In the genomic region with DNA sequence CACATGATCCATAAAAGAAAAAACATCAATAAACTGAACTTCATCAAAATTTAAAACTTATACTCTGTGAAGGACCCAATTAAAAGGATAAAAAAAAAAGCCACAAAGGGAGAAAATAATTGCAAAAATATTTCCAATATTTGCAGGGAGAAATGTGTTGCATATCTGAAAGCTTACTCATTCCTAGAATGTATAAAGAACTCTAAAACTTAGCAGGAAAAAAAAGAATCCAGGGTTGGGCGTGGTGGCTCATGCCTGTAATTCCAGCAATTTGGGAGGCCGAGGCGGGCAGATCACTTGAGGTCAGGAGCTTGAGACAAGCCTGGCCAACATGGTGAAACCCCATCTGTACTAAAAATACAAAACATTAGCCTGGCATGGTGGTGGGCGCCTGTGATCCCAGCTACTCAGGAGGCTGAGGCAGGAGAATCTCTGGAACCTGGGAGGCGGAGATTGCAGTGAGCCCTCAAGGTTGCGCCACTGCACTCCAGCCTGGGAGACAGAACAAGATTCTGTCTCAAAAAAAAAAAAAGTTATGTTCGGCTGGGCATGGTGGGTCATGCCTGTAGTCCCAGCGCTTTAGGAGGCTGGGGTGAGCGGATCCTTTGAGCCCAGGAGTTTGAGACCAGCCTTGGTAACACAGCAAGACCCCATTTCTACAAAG, we compare ENCODE assay signal across 8 cellular contexts. TPM values are rescaled to one million over a fixed set of nuclear protein-coding genes. Genes with fewer than 3 reads are reported as not detected.
DNase-seq lines count a peak whose midpoint lies in the region; ATAC-seq and TF ChIP-seq lines count a peak whose summit lies in the region.
"Not testable (repeated sequence)": the region's sequence is repeated elsewhere in the genome, so short reads cannot be mapped to it uniquely, and the experiment has no call there.

No MANE protein-coding gene starts in this region.

- H3K27ac Mint-ChIP-seq in T-helper 17 cell (peak overlapping the region; percentile 4), chondrocyte (ENCODE audit: unreplicated experiment) (peak overlapping the region; percentile 96), type B pancreatic cell (peak overlapping the region; percentile 75)

- H2AFZ ChIP-seq in GM23248: peak overlapping the region; percentile 57

- H3K9me3 ChIP-seq in GM23248 (ENCODE audit: low read depth); T-helper 17 cell (ENCODE audit: control insufficient read depth, low read length, poor library complexity, severe bottlenecking): not testable (repeated sequence)

- H3K9me2 ChIP-seq in GM23248 (ENCODE audit: insufficient read depth): not testable (repeated sequence)

- peak; percentile 95 for DNase-seq in AG10803 (ENCODE audit: low read depth)
- DNase-seq in GM23248: peak; percentile 81
- DNase-seq in NCI-H226: peak; percentile 90
- DNase-seq in T-helper 17 cell; chondrocyte (ENCODE audit: low spot score); type B pancreatic cell (ENCODE audit: extremely low spot score, unreplicated experiment): not testable (repeated sequence)
- peak; percentile 72 for DNase-seq in fibroblast of villous mesenchyme (ENCODE audit: low read depth)
- DNase-seq in myocyte (ENCODE audit: low read depth): peak; percentile 67

- not testable (repeated sequence) for ATAC-seq in T-helper 17 cell

- H3K27ac ChIP-seq in GM23248: peak overlapping the region; percentile 100

- H3K36me3 ChIP-seq in GM23248 (ENCODE audit: low read depth): not testable (repeated sequence)

- not testable (repeated sequence) for H3K4me3 Mint-ChIP-seq in T-helper 17 cell, type B pancreatic cell
- peak overlapping the region; percentile 27 for H3K4me3 Mint-ChIP-seq in chondrocyte (ENCODE audit: unreplicated experiment)

- not testable (repeated sequence) for H3K9me3 Mint-ChIP-seq in chondrocyte (ENCODE audit: low read depth); type B pancreatic cell

- TF ChIP-seq CTCF in AG10803 (conservative IDR thresholded peaks at IDR 0.05; ENCODE audit: low read length); chondrocyte (IDR thresholded peaks at IDR 0.05); fibroblast of villous mesenchyme (IDR thresholded peaks at IDR 0.05; ENCODE audit: insufficient read depth, low read depth, low read length); type B pancreatic cell (conservative IDR thresholded peaks at IDR 0.05): not testable (repeated sequence)

- H3K4me2 ChIP-seq in GM23248 (ENCODE audit: unreplicated experiment): peak overlapping the region; percentile 70

- 50 to 53% methylated on average over 9 of the region's 9 CpGs for WGBS in GM23248 (ENCODE audit: low coverage in 1 of 2, low lambda C conversion rate in 2 of 2, missing lambda C conversion rate in 2 of 2), 2 experiments

- not testable (repeated sequence) for H3K27me3 Mint-ChIP-seq in T-helper 17 cell; chondrocyte (ENCODE audit: low read depth); type B pancreatic cell

- peaks cover 37% of the 10 kb centered on the region for H3K4me1 ChIP-seq in GM23248 (ENCODE audit: insufficient read depth)

- not testable (repeated sequence) for H3K27me3 ChIP-seq in GM23248 (replicated peaks; ENCODE audit: insufficient read depth)

- peaks cover 31% of the 10 kb centered on the region for H3F3A ChIP-seq in GM23248 (ENCODE audit: insufficient read depth)

- not testable (repeated sequence) for H4K20me1 ChIP-seq in GM23248 (ENCODE audit: insufficient read depth)

- not testable (repeated sequence) for H3K36me3 Mint-ChIP-seq in T-helper 17 cell (ENCODE audit: low read depth); chondrocyte (ENCODE audit: low read depth); type B pancreatic cell

- H3K79me2 ChIP-seq in GM23248 (ENCODE audit: insufficient read depth): not testable (repeated sequence)

- in situ Hi-C loops in GM23248 (cut with MboI): not testable (repeated sequence)

- not testable (repeated sequence) for H3K4me1 Mint-ChIP-seq in T-helper 17 cell; type B pancreatic cell (ENCODE audit: unreplicated experiment)
- H3K4me1 Mint-ChIP-seq in chondrocyte (ENCODE audit: low read depth): peaks cover 33% of the 10 kb centered on the region

- H3K4me3 ChIP-seq in AG10803 (ENCODE audit: low read length); fibroblast of villous mesenchyme (ENCODE audit: low read depth, low read length): not testable (repeated sequence)
- peak overlapping the region; percentile 44 for H3K4me3 ChIP-seq in GM23248

- H3K9ac ChIP-seq in GM23248: peak overlapping the region; percentile 91

RNA-seq across cellular contexts. Expression of gene CYTH3, which starts 11.1 kb away (rescaled TPM):
- total RNA-seq in GM23248 (2014; rRNA removed; shearing (Covaris generic)): 45.5 and 47.1 TPM in 2 replicates
- 33.3 and 34.2 TPM in 2 replicates for polyA plus RNA-seq in GM23248 (2016; fragmentation: Nextera tagmentation; extraction: Ambion mirVana)
- total RNA-seq in T-helper 17 cell (10 to 100 TPM; 23.1 to 25.8 TPM), chondrocyte (52.9 to 59.7 TPM (median 58.4 TPM) in 3 replicates), fibroblast of villous mesenchyme (33.2 and 36.1 TPM in 2 replicates), myocyte (27.4 and 58.6 TPM in 2 replicates), type B pancreatic cell (ENCODE audit: low replicate concordance) (31.1 and 36.6 TPM in 2 replicates)
- polyA plus RNA-seq in myocyte (2012): 88.7 TPM

Comparison
In these comparisons a context has a peak if more than half of its experiments do, and no peak if none do; other contexts are left out.
1. H3K27ac Mint-ChIP-seq: peak in every context shown above with its lines; median percentile 96 in chondrocyte; 75 in type B pancreatic cell; 4 in T-helper 17 cell.